35 cellular contexts compared by ENCODE assay signal in the genomic region with DNA sequence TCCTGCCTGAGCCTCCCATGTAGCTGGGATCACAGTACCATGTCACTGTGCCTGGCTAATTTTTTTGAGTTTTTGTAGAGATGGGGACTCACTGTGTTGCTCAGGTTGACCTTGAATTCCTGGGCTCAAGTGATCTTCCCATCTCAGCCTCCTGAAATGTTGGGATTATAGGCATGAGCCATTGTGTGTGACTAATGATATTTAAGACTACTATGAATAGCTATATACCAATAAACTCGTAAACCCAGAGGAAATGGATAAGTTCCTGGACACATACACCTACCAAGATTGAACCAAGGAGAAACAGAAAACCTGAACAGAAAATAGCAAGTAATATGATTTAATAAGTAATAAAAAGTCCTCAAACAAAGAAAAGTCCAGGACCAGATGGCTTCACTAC.
"Had no signal": no experiment of that assay in that cellular context is flagged by ENCODE, and none has a peak within 500 bp of the region (broad histone marks: within the 10 kb centered on the region; RNA-seq: fewer than 3 reads in every experiment).

No MANE protein-coding gene starts in this region.

- DNase-seq: Kasumi-1, MG63, MM.1S, MV-4-11, NCI-H1048, NCI-H1092, NCI-H1092 treated with DMSO at 0.1 percent for 48 hours, NCI-H1105, NCI-H1105 treated with DMSO at 0.1 percent for 48 hours, NCI-H1417, NCI-H1417 treated with DMSO at 0.1 percent for 48 hours, NCI-H1436, NCI-H1436 treated with DMSO at 0.1 percent for 48 hours, NCI-H146, NCI-H1694, NCI-H1694 treated with DMSO at 0.1 percent for 48 hours, NCI-H187, NCI-H187 treated with DMSO at 0.1 percent for 48 hours, NCI-H1930, NCI-H2029, NCI-H2029 treated with DMSO at 0.1 percent for 48 hours, NCI-H2081, NCI-H2081 treated with DMSO at 0.1 percent for 48 hours, NCI-H2107, NCI-H2171, NCI-H2171 treated with DMSO at 0.1 percent for 48 hours, NCI-H2227 treated with DMSO at 0.1 percent for 48 hours, NCI-H226, NCI-H345, NCI-H446, NCI-H446 treated with DMSO at 0.1 percent for 48 hours, NCI-H510A, NCI-H510A treated with DMSO at 0.1 percent for 48 hours, NCI-H524, NCI-H524 treated with DMSO at 0.1 percent for 48 hours had no signal

- H3K4me3 ChIP-seq: MG63 had no signal

- H3K27me3 ChIP-seq: MG63 had no signal

- H3K36me3 ChIP-seq: MG63 had no signal
